13 cellular contexts compared by ENCODE assay signal in the genomic region with DNA sequence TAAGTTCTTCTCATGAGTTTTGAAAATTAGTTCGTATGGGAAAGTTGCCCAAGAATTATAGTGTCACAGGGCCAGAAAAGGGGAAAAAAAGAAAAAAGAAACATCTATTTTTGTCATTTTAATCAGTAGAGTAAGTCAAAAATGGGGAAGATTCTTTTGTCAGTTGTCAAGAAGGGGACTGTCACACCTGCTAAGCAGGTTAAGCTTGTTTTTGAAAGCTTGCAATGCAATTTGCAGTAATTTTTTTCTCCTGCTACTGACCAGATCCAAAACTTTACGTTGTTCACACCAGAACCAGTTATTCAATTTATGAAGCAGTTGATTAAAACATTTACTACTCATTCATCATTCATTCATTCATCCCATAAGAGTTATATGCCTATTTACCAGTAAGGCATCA.
DNase-seq lines count a peak whose midpoint lies in the region; TF ChIP-seq lines count a peak whose summit lies in the region.
"Had no signal": no experiment of that assay in that cellular context is flagged by ENCODE, and none has a peak within 500 bp of the region (broad histone marks: within the 10 kb centered on the region; RNA-seq: fewer than 3 reads in every experiment).

No MANE protein-coding gene starts in this region.

- no peak overlapping the region for H2BK5ac ChIP-seq in trophoblast cell (ENCODE audit: low read depth, low read length, poor library complexity)

- no peak overlapping the region for H4K12ac ChIP-seq in trophoblast cell (ENCODE audit: low read depth, low read length)

- TF ChIP-seq CTCF in epithelial cell of esophagus (IDR thresholded peaks at IDR 0.05; ENCODE audit: insufficient read depth, low read depth, low read length, missing control alignments): no peak

- H3K79me2 ChIP-seq in trophoblast cell (ENCODE audit: control insufficient read depth, insufficient read depth, low read length, poor library complexity): no peaks in the 10 kb centered on the region

- no peak overlapping the region for H2AK5ac ChIP-seq in trophoblast cell (ENCODE audit: low read length)

- H3K27me3 ChIP-seq in trophoblast cell (ENCODE audit: insufficient read depth, low read length): no peaks in the 10 kb centered on the region
- H3K27me3 ChIP-seq: BLaER1 treated with 17β-estradiol and CSF1 and Interleukin-3, amounts not matched to agents 10 nM and 100 nM had no signal

- H3K4me3 ChIP-seq in epithelial cell of esophagus (ENCODE audit: low read length) (no peak overlapping the region), trophoblast cell (ENCODE audit: low read depth, low read length) (no peak overlapping the region)
- H3K4me3 ChIP-seq: BLaER1 treated with 17β-estradiol and CSF1 and Interleukin-3, amounts not matched to agents 10 nM and 100 nM; GM23248; HAP-1 had no signal

- H3K18ac ChIP-seq in trophoblast cell (ENCODE audit: low read length): no peak overlapping the region

- H3K27ac ChIP-seq in trophoblast cell (ENCODE audit: low read depth, low read length): peak overlapping the region; percentile 27
- H3K27ac ChIP-seq: BLaER1 treated with 17β-estradiol and CSF1 and Interleukin-3, amounts not matched to agents 10 nM and 100 nM; GM23248 had no signal

- DNase-seq in NCI-H748 (lab: John Stamatoyannopoulos, UW; ENCODE audit: unreplicated experiment) (peak; percentile 23), NCI-H748 treated with DMSO at 0.1 percent for 48 hours (lab: John Stamatoyannopoulos, UW) (no peak), epithelial cell of esophagus (ENCODE audit: low read depth) (peak; percentile 45), trophoblast cell (peak; percentile 56 to 88), G401 (ENCODE audit: low spot score) (no peak), NCI-H446 treated with DMSO at 0.1 percent for 48 hours (lab: John Stamatoyannopoulos, UW) (no peak), head of caudate nucleus (no peak)
- DNase-seq: 8988T; CD8-positive, alpha-beta T cell; DMS79 treated with DMSO at 0.1 percent for 48 hours; GM23248 had no signal

- H3K9ac ChIP-seq in trophoblast cell (ENCODE audit: low read length): no peak overlapping the region
- H3K9ac ChIP-seq: BLaER1 treated with 17β-estradiol and CSF1 and Interleukin-3, amounts not matched to agents 10 nM and 100 nM; GM23248 had no signal

- peaks cover 5% of the 10 kb centered on the region for H3K79me1 ChIP-seq in trophoblast cell (ENCODE audit: low read length)

- H2BK12ac ChIP-seq in trophoblast cell (ENCODE audit: low read length): no peak overlapping the region

- intact Hi-C loops in head of caudate nucleus (cut with DNase I): no loop called here

- H2BK120ac ChIP-seq in trophoblast cell (ENCODE audit: insufficient read depth, low read length, poor library complexity): no peak overlapping the region

- no peak overlapping the region for H4K91ac ChIP-seq in trophoblast cell (ENCODE audit: low read depth, low read length)

- no peak overlapping the region for H2AFZ ChIP-seq in trophoblast cell (ENCODE audit: insufficient read depth, low read length, poor library complexity)
- H2AFZ ChIP-seq: GM23248 had no signal

- in situ Hi-C loops in G401 (cut with HindIII; ENCODE audit: low sequenced_read_pairs): no loop called here

- H3K9me3 ChIP-seq in trophoblast cell (ENCODE audit: insufficient read depth, low read depth, low read length): peaks cover 1% of the 10 kb centered on the region
- H3K9me3 ChIP-seq: HAP-1 had no signal

- H3K4ac ChIP-seq in trophoblast cell (ENCODE audit: low read depth, low read length): no peak overlapping the region

- no peak overlapping the region for H3K4me2 ChIP-seq in trophoblast cell (ENCODE audit: low read length)
- H3K4me2 ChIP-seq: BLaER1 treated with 17β-estradiol and CSF1 and Interleukin-3, amounts not matched to agents 10 nM and 100 nM had no signal

- no peak overlapping the region for H3K14ac ChIP-seq in trophoblast cell (ENCODE audit: low read length)

- no peak overlapping the region for H4K8ac ChIP-seq in trophoblast cell (ENCODE audit: low read depth, low read length)

- H3K4me1 ChIP-seq in trophoblast cell (ENCODE audit: control insufficient read depth in 1 of 2, insufficient read depth in 2 of 2, low read length in 2 of 2): peaks cover 2 to 3% of the 10 kb centered on the region in 2 experiments

- no peak overlapping the region for H3K23ac ChIP-seq in trophoblast cell (ENCODE audit: low read length)

- peaks cover 9% of the 10 kb centered on the region in 2 experiments for H3K36me3 ChIP-seq in trophoblast cell (ENCODE audit: control insufficient read depth in 1 of 2, insufficient read depth in 2 of 2, low read length in 2 of 2)
- H3K36me3 ChIP-seq: BLaER1 treated with 17β-estradiol and CSF1 and Interleukin-3, amounts not matched to agents 10 nM and 100 nM; HAP-1 had no signal

- whole genome bisulfite sequencing in trophoblast cell (ENCODE audit: extremely low coverage, insufficient coverage, insufficient read length): no CpG with 5 or more reads among the region's 2 CpGs

Comparison
In these comparisons a context has a peak if more than half of its experiments do, and no peak if none do; other contexts are left out.
1. DNase-seq: peak in NCI-H748 (single experiment), epithelial cell of esophagus (single experiment) and trophoblast cell (2 of 2); none in NCI-H748 treated with DMSO at 0.1 percent for 48 hours (single experiment), G401 (single experiment), NCI-H446 treated with DMSO at 0.1 percent for 48 hours (single experiment) and head of caudate nucleus (0 of 42).